Comparison of ENCODE assay signal across 1 cellular context in genomic region chr16:782766-783403, GRCh38.
TF ChIP-seq lines count a peak whose summit lies in the region.

No MANE protein-coding gene starts in this region.

TF ChIP-seq in GM12878, 131 proteins besides CTCF, POLR2A, EP300 and RAD21:
- TF ChIP-seq SUPT20H (IDR thresholded peaks at IDR 0.05; ENCODE audit: borderline replicate concordance, control insufficient read depth, low read depth, low read length): no peak
